Comparison of ENCODE assay signal across 8 cellular contexts in genomic region chr6:28399370-28400121, GRCh38. TPM values are rescaled to one million over a fixed set of nuclear protein-coding genes. Genes with fewer than 3 reads are reported as not detected.
DNase-seq lines count a peak whose midpoint lies in the region; ATAC-seq and TF ChIP-seq lines count a peak whose summit lies in the region.

Gene ZSCAN12, minus strand, starts transcription at chr6:28399747. Its CDS starts 1,342 bp downstream, at chr6:28398405.

- peaks cover 3% of the 10 kb centered on the region; the same call in 1 of the 2 replicates for H3F3A ChIP-seq in MM.1S (ENCODE audit: insufficient read depth, low read length)

- H3K27me3 ChIP-seq in MM.1S (replicated peaks; ENCODE audit: insufficient read depth, low read length) (no peaks in the 10 kb centered on the region), heart right ventricle (peaks cover 0 to 12% (median 0%) of the 10 kb centered on the region in 7 donors), transverse colon (peaks cover 34% of the 10 kb centered on the region)

- H3K36me3 ChIP-seq in MM.1S (replicated peaks; ENCODE audit: insufficient read depth, low read length) (no peaks in the 10 kb centered on the region), heart right ventricle (peaks cover 0 to 34% (median 3%) of the 10 kb centered on the region in 9 donors), transverse colon (peaks cover 0 to 12% (median 0%) of the 10 kb centered on the region in 4 donors)

- H3K9me3 Mint-ChIP-seq in activated naive CD8-positive, alpha-beta T cell treated with anti-CD3 and anti-CD28 coated beads, Interleukin-2, amount 50 U/mL, for 24 hours: no peaks in the 10 kb centered on the region

- in situ Hi-C loops in transverse colon (cut with MboI; ENCODE audit: low pct_ligation_motif_present in 1 of 4, low pct_unique_long_range_greater_than_20kb in 1 of 4, low sequenced_read_pairs in 3 of 4): no loop called here

- peak within 1 kb of the TSS; percentile 53; the same call in 1 of the 2 replicates for H3K27ac ChIP-seq in MM.1S (ENCODE audit: low read length)
- peak within 1 kb of the TSS in 9 of 10 donors; percentile 6 to 77 (median 45) for H3K27ac ChIP-seq in heart right ventricle
- peak within 1 kb of the TSS; percentile 62 to 81 (median 71) for H3K27ac ChIP-seq in transverse colon

- H3K27ac Mint-ChIP-seq in activated naive CD8-positive, alpha-beta T cell treated with anti-CD3 and anti-CD28 coated beads, Interleukin-2, amount 50 U/mL, for 24 hours: peak within 1 kb of the TSS; percentile 94

- 0 out of 2 replicates have a peak, but pooled peaks cover 4% of the 10 kb centered on the region for H3K4me1 ChIP-seq in MM.1S (ENCODE audit: low read length)
- H3K4me1 ChIP-seq in heart right ventricle: peaks cover 3 to 38% (median 14%) of the 10 kb centered on the region in 9 donors
- peaks cover 0 to 35% (median 12%) of the 10 kb centered on the region in 4 donors for H3K4me1 ChIP-seq in transverse colon

- no peak for TF ChIP-seq EP300 in transverse colon (IDR thresholded peaks at IDR 0.05; ENCODE audit: low read depth)

- H3K9me3 ChIP-seq in MM.1S (replicated peaks; ENCODE audit: insufficient read depth, low read length): no peaks in the 10 kb centered on the region
- no peaks in the 10 kb centered on the region for H3K9me3 ChIP-seq in heart right ventricle
- no peaks in the 10 kb centered on the region for H3K9me3 ChIP-seq in transverse colon

- peak within 1 kb of the TSS; percentile 82 for H3K4me2 ChIP-seq in MM.1S (ENCODE audit: low read depth, low read length)

- no peak for TF ChIP-seq POLR2A in transverse colon (IDR thresholded peaks at IDR 0.05)

- H2AFZ ChIP-seq in MM.1S (ENCODE audit: low read length): peak within 1 kb of the TSS; percentile 99

- H3K4me1 Mint-ChIP-seq in activated naive CD8-positive, alpha-beta T cell treated with anti-CD3 and anti-CD28 coated beads, Interleukin-2, amount 50 U/mL, for 24 hours: peaks cover 38% of the 10 kb centered on the region

- H3K4me3 Mint-ChIP-seq in activated naive CD8-positive, alpha-beta T cell treated with anti-CD3 and anti-CD28 coated beads, Interleukin-2, amount 50 U/mL, for 24 hours: peak within 1 kb of the TSS; percentile 90

- peaks cover 23% of the 10 kb centered on the region for H3K79me2 ChIP-seq in MM.1S (ENCODE audit: low read length)

- H3K9ac ChIP-seq in MM.1S (ENCODE audit: low read length): peak within 1 kb of the TSS; percentile 83

- DNase-seq in EH (ENCODE audit: low read depth) (peak; percentile 82), MM.1S (peak; percentile 93), heart right ventricle (peak; percentile 82 to 83), posterior cingulate gyrus (peak; percentile 76 to 97 (median 86)), transverse colon (peak; percentile 85)
- DNase-seq in activated naive CD8-positive, alpha-beta T cell treated with anti-CD3 and anti-CD28 coated beads, Interleukin-2, amount 50 U/mL, for 24 hours: peak; percentile 87

- TF ChIP-seq CTCF in MM.1S (IDR thresholded peaks at IDR 0.05; ENCODE audit: low read length): peak; percentile 50
- peak; percentile 21 to 73 (median 53) for TF ChIP-seq CTCF in heart right ventricle (IDR thresholded peaks at IDR 0.05)
- peak; percentile 41 to 52 (median 46) for TF ChIP-seq CTCF in transverse colon (IDR thresholded peaks at IDR 0.05)

- H3K36me3 Mint-ChIP-seq in activated naive CD8-positive, alpha-beta T cell treated with anti-CD3 and anti-CD28 coated beads, Interleukin-2, amount 50 U/mL, for 24 hours (ENCODE audit: low read depth): peaks cover 38% of the 10 kb centered on the region

- no peaks in the 10 kb centered on the region for H4K20me1 ChIP-seq in MM.1S (ENCODE audit: insufficient read depth, low read length)

- ATAC-seq in GM21786 (IDR thresholded peaks at IDR 0.05; ENCODE audit: unreplicated experiment) (peak; percentile 80), SK-N-SH treated with all-trans-retinoic acid at 6 μM for 48 hours (peak; percentile 96), heart right ventricle (peak; percentile 90 to 98 (median 97))
- peak; percentile 96 for ATAC-seq in activated naive CD8-positive, alpha-beta T cell treated with anti-CD3 and anti-CD28 coated beads, Interleukin-2, amount 50 U/mL, for 24 hours

- intact Hi-C loops in heart right ventricle (cut with DNase I) (loop anchor here in 1 of 10 donors (10.0 kb wide), 1 partner anchor 285 kb away; no protein-coding TSS in a partner anchor), posterior cingulate gyrus (cut with DNase I) (loop anchor here (5.0 to 10.0 kb wide), 2 partner anchors 42 to 285 kb away; no protein-coding TSS in a partner anchor), transverse colon (cut with DNase I; ENCODE audit: low total_unique reads) (no loop called here)

- WGBS in heart right ventricle, 2 donors: 1% methylated on average over 46 of the region's 46 CpGs
- WGBS in transverse colon (ENCODE audit: low coverage in 1 of 2), 2 donors: 0 to 6% methylated on average over 5 to 45 of the region's 46 CpGs

- H3K27me3 Mint-ChIP-seq in activated naive CD8-positive, alpha-beta T cell treated with anti-CD3 and anti-CD28 coated beads, Interleukin-2, amount 50 U/mL, for 24 hours: peaks cover 27% of the 10 kb centered on the region

- peak within 1 kb of the TSS; percentile 95 for H3K4me3 ChIP-seq in MM.1S (ENCODE audit: low read length)
- peak within 1 kb of the TSS; percentile 68 to 97 (median 80) for H3K4me3 ChIP-seq in heart right ventricle
- peak within 1 kb of the TSS; percentile 37 to 95 (median 90) for H3K4me3 ChIP-seq in transverse colon

- no peaks in the 10 kb centered on the region for H3K9me2 ChIP-seq in MM.1S (replicated peaks; ENCODE audit: insufficient read depth, low read length)

TF ChIP-seq in SK-N-SH treated with all-trans-retinoic acid at 6 μM for 48 hours, 23 proteins besides CTCF, POLR2A, EP300 and RAD21:
- TF ChIP-seq CSDC2 (CRISPR knock-in tag; IDR thresholded peaks at IDR 0.05): peak; percentile 62; the same call in 1 of the 2 replicates
- no peak for TF ChIP-seq TOX (CRISPR knock-in tag; IDR thresholded peaks at IDR 0.05; ENCODE audit: borderline replicate concordance)
- TF ChIP-seq SNAI2 (CRISPR knock-in tag; IDR thresholded peaks at IDR 0.05): 0 out of 2 replicates have a peak, but pooled peaks have one; percentile 37
- TF ChIP-seq ZFP3 (CRISPR knock-in tag; IDR thresholded peaks at IDR 0.05): peak; percentile 79
- no peak for TF ChIP-seq ZNF70 (CRISPR knock-in tag; IDR thresholded peaks at IDR 0.05)
- TF ChIP-seq POU6F1 (CRISPR knock-in tag; IDR thresholded peaks at IDR 0.05; ENCODE audit: borderline replicate concordance, low read depth): peak; percentile 18; the same call in 1 of the 2 replicates
- TF ChIP-seq TCF4 (CRISPR knock-in tag; IDR thresholded peaks at IDR 0.05; ENCODE audit: borderline replicate concordance): peak; percentile 29; the same call in 1 of the 2 replicates
- peak; percentile 46; the same call in 1 of the 2 replicates for TF ChIP-seq TSHZ2 (CRISPR knock-in tag; IDR thresholded peaks at IDR 0.05)

RNA-seq across cellular contexts. Expression of gene ZSCAN12, which starts in this region (rescaled TPM):
- total RNA-seq in heart right ventricle (1 to 10 TPM; 2.2 to 3.5 (median 2.9) TPM), transverse colon (1 to 10 TPM; 1.2 to 6.2 (median 3.5) TPM)
- 1 to 10 TPM; 1.2 TPM for polyA plus RNA-seq in heart right ventricle

Comparison
In these comparisons a context has a peak if more than half of its experiments do, and no peak if none do; other contexts are left out.
1. Peak in every context shown above with its lines: DNase-seq, ATAC-seq, H3K4me3 ChIP-seq and H3K27ac ChIP-seq.